Comparison of ENCODE assay signal across 9 cellular contexts in genomic region chr11:121722431-121723256, GRCh38.
DNase-seq lines count a peak whose midpoint lies in the region; ATAC-seq and TF ChIP-seq lines count a peak whose summit lies in the region.
"Had no signal": no experiment of that assay in that cellular context is flagged by ENCODE, and none has a peak within 500 bp of the region (broad histone marks: within the 10 kb centered on the region; RNA-seq: fewer than 3 reads in every experiment).

No MANE protein-coding gene starts in this region.

- peak overlapping the region; percentile 94 for H3K27ac ChIP-seq in temporal lobe (ENCODE audit: low read depth, low read length)

- DNase-seq in GM13977 (ENCODE audit: low spot score) (peak; percentile 10), NCI-H774 (lab: John Stamatoyannopoulos, UW) (peak; percentile 81), epithelial cell of proximal tubule (ENCODE audit: low read depth) (peak; percentile 9), medulla oblongata (ENCODE audit: extremely low spot score) (peak; percentile 98), KG1 (lab: John Stamatoyannopoulos, UW) (no peak)

- ATAC-seq in GM18858 (IDR thresholded peaks at IDR 0.05; ENCODE audit: unreplicated experiment) (no peak), GM21390 (IDR thresholded peaks at IDR 0.05; ENCODE audit: unreplicated experiment) (no peak)
- ATAC-seq: K562 had no signal

- peak overlapping the region; percentile 46 for H3K4me3 ChIP-seq in epithelial cell of proximal tubule (ENCODE audit: low read depth, low read length)
- H3K4me3 ChIP-seq: K562 had no signal

- TF ChIP-seq CTCF in GM13977 (IDR thresholded peaks at IDR 0.05; ENCODE audit: extremely low read depth, insufficient read depth, missing control alignments) (no peak), epithelial cell of proximal tubule (conservative IDR thresholded peaks at IDR 0.05; ENCODE audit: low read depth, low read length) (no peak)

- in situ Hi-C loops in GM13977 (cut with MboI; ENCODE audit: low pct_unique_long_range_greater_than_20kb, low sequenced_read_pairs, unreplicated experiment): no loop called here
